1 cellular context compared by ENCODE assay signal in genomic region chr2:9473985-9474360, GRCh38.
TF ChIP-seq lines count a peak whose summit lies in the region.

No MANE protein-coding gene starts in this region.

TF ChIP-seq in K562, 482 proteins besides CTCF, POLR2A, EP300 and RAD21 (continued from another document):
- TF ChIP-seq NR0B1 (IDR thresholded peaks at IDR 0.05; ENCODE audit: partially characterized antibody) (no peak), CBX5 (IDR thresholded peaks at IDR 0.05; ENCODE audit: borderline replicate concordance, low read depth) (no peak), ZBTB8A (IDR thresholded peaks at IDR 0.05; ENCODE audit: partially characterized antibody) (no peak), POLR2G (IDR thresholded peaks at IDR 0.05; ENCODE audit: low read depth, low read length) (peak; percentile 71), ZKSCAN1 (IDR thresholded peaks at IDR 0.05; ENCODE audit: low read depth, low read length) (no peak)
- TF ChIP-seq, protein P1, sequence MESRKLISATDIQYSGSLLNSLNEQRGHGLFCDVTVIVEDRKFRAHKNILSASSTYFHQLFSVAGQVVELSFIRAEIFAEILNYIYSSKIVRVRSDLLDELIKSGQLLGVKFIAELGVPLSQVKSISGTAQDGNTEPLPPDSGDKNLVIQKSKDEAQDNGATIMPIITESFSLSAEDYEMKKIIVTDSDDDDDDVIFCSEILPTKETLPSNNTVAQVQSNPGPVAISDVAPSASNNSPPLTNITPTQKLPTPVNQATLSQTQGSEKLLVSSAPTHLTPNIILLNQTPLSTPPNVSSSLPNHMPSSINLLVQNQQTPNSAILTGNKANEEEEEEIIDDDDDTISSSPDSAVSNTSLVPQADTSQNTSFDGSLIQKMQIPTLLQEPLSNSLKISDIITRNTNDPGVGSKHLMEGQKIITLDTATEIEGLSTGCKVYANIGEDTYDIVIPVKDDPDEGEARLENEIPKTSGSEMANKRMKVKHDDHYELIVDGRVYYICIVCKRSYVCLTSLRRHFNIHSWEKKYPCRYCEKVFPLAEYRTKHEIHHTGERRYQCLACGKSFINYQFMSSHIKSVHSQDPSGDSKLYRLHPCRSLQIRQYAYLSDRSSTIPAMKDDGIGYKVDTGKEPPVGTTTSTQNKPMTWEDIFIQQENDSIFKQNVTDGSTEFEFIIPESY (CRISPR knock-in tag; IDR thresholded peaks at IDR 0.05) = peak; percentile 85
TF ChIP-seq in K562: peak in this region for 3.
